ENCODE assay signal across 15 cellular contexts in genomic region chr7:22333680-22334141, GRCh38. TPM values are rescaled to one million over a fixed set of nuclear protein-coding genes. Genes with fewer than 3 reads are reported as not detected.
DNase-seq lines count a peak whose midpoint lies in the region; ATAC-seq and TF ChIP-seq lines count a peak whose summit lies in the region.
"Had no signal": no experiment of that assay in that cellular context is flagged by ENCODE, and none has a peak within 500 bp of the region (broad histone marks: within the 10 kb centered on the region; RNA-seq: fewer than 3 reads in every experiment).

No MANE protein-coding gene starts in this region.

- H3K4me2 ChIP-seq in Karpas-422 (ENCODE audit: low read depth, low read length, poor library complexity, severe bottlenecking) (no peak overlapping the region), MM.1S (ENCODE audit: low read depth, low read length) (no peak overlapping the region)

- no peak for TF ChIP-seq CTCF in MM.1S (IDR thresholded peaks at IDR 0.05; ENCODE audit: low read length)

- H3K4me3 ChIP-seq in Karpas-422 (ENCODE audit: low read length) (no peak overlapping the region), esophagus (ENCODE audit: low read depth in 1 of 2, low read length in 2 of 2) (no peak overlapping the region), MM.1S (ENCODE audit: low read length) (no peak overlapping the region)
- H3K4me3 ChIP-seq: SJCRH30 had no signal

- H3K4me1 ChIP-seq in Karpas-422 (ENCODE audit: low read length) = peaks cover 96% of the 10 kb centered on the region
- peaks cover 0 to 8% of the 10 kb centered on the region in 2 donors for H3K4me1 ChIP-seq in esophagus (ENCODE audit: control insufficient read depth in 2 of 2, insufficient read depth in 2 of 2, low read length in 1 of 2)
- H3K4me1 ChIP-seq in MM.1S (ENCODE audit: low read length) = no peaks in the 10 kb centered on the region
- H3K4me1 ChIP-seq: SJCRH30 had no signal

- H3K9ac ChIP-seq in Karpas-422 (ENCODE audit: low read length) = no peak overlapping the region
- no peak overlapping the region for H3K9ac ChIP-seq in MM.1S (ENCODE audit: low read length)

- H3K27me3 ChIP-seq in Karpas-422 (ENCODE audit: low read length) (no peaks in the 10 kb centered on the region), esophagus (ENCODE audit: control insufficient read depth in 1 of 2, insufficient read depth in 2 of 2, low read length in 2 of 2) (no peaks in the 10 kb centered on the region), MM.1S (replicated peaks; ENCODE audit: insufficient read depth, low read length) (no peaks in the 10 kb centered on the region)

- DNase-seq in COLO668 (lab: John Stamatoyannopoulos, UW; ENCODE audit: unreplicated experiment) = peak; percentile 73
- DNase-seq in Karpas-422 = no peak
- peak; percentile 66 for DNase-seq in NCI-H69 (lab: John Stamatoyannopoulos, UW)
- no peak for DNase-seq in MM.1S
- no peak for DNase-seq in Right ventricle myocardium inferior (ENCODE audit: missing footprints)
- no peak for DNase-seq in globus pallidus (ENCODE audit: low spot score)
- DNase-seq: activated CD4-positive, alpha-beta memory T cell treated with anti-CD3 and anti-CD28 coated beads, Interleukin-2, amount 10 ng/mL, durations not matched to agents 7 days and 5 days; Caco-2; cortex of kidney; hippocampal formation; left cardiac atrium; naive B cell; SJCRH30 had no signal

- H3K36me3 ChIP-seq in Karpas-422 (ENCODE audit: insufficient read depth, low read length) (peaks cover 8% of the 10 kb centered on the region; the same call in 1 of the 2 replicates), esophagus (ENCODE audit: control insufficient read depth in 2 of 2, insufficient read depth in 2 of 2, low read length in 1 of 2) (peaks cover 0 to 2% of the 10 kb centered on the region in 2 donors), MM.1S (replicated peaks; ENCODE audit: insufficient read depth, low read length) (no peaks in the 10 kb centered on the region)
- H3K36me3 ChIP-seq: SJCRH30 had no signal

- WGBS in esophagus, 2 donors = 45 to 48% methylated on average over 15 of the region's 15 CpGs

- H3K27ac ChIP-seq in Karpas-422 (ENCODE audit: low read length) (peak overlapping the region; percentile 40; the same call in 1 of the 2 replicates), esophagus (ENCODE audit: low read depth in 2 of 2, low read length in 1 of 2) (peak overlapping the region; percentile 12 to 82), MM.1S (ENCODE audit: low read length) (no peak overlapping the region)
- H3K27ac ChIP-seq: SJCRH30 had no signal

- H4K20me1 ChIP-seq in Karpas-422 (ENCODE audit: insufficient read depth, low read depth, low read length) (peaks cover 18% of the 10 kb centered on the region; the same call in 1 of the 2 replicates), MM.1S (ENCODE audit: insufficient read depth, low read length) (no peaks in the 10 kb centered on the region)

- H3K9me2 ChIP-seq in Karpas-422 (replicated peaks; ENCODE audit: insufficient read depth, low read length) = no peaks in the 10 kb centered on the region
- no peaks in the 10 kb centered on the region for H3K9me2 ChIP-seq in MM.1S (replicated peaks; ENCODE audit: insufficient read depth, low read length)

- intact Hi-C loops in Right ventricle myocardium inferior (cut with DNase I) = no loop called here

- H2AFZ ChIP-seq in Karpas-422 (ENCODE audit: low read length) = no peak overlapping the region
- H2AFZ ChIP-seq in MM.1S (ENCODE audit: low read length) = no peak overlapping the region

- H3K79me2 ChIP-seq in Karpas-422 (ENCODE audit: low read length) (peaks cover 100% of the 10 kb centered on the region), MM.1S (ENCODE audit: low read length) (peaks cover 26% of the 10 kb centered on the region)

- ATAC-seq in Right ventricle myocardium inferior = no peak
- ATAC-seq in HG03280 (IDR thresholded peaks at IDR 0.05; ENCODE audit: unreplicated experiment) = no peak
- ATAC-seq: left cardiac atrium had no signal

- no peaks in the 10 kb centered on the region for H3F3A ChIP-seq in MM.1S (ENCODE audit: insufficient read depth, low read length)

- no peaks in the 10 kb centered on the region for H3K9me3 ChIP-seq in Karpas-422 (ENCODE audit: low read length)
- no peaks in the 10 kb centered on the region for H3K9me3 ChIP-seq in esophagus (ENCODE audit: control insufficient read depth in 2 of 2, insufficient read depth in 1 of 2, low read depth in 1 of 2, low read length in 1 of 2)
- no peaks in the 10 kb centered on the region for H3K9me3 ChIP-seq in MM.1S (replicated peaks; ENCODE audit: insufficient read depth, low read length)
- H3K9me3 ChIP-seq: Caco-2, SJCRH30 had no signal

RNA-seq across cellular contexts. Expression of gene RAPGEF5, which starts 23.2 kb away (rescaled TPM):
- 80.1 and 81.6 TPM in 2 replicates for total RNA-seq in Karpas-422 (2014; rRNA removed; shearing (Covaris generic); ENCODE audit: low replicate concordance)
- 1 to 10 TPM; 6.6 to 6.7 TPM for polyA plus RNA-seq in esophagus
- 9.4 TPM for total RNA-seq in Right ventricle myocardium inferior

Comparison
In these comparisons a context has a peak if more than half of its experiments do, and no peak if none do; other contexts are left out.
1. DNase-seq: peak in COLO668 (single experiment) and NCI-H69 (single experiment); none in Karpas-422 (single experiment), MM.1S (single experiment), Right ventricle myocardium inferior (single experiment) and globus pallidus (single experiment).